Comparison of ENCODE assay signal across 23 cellular contexts in genomic region chr3:110494728-110495127, GRCh38.
"Had no signal": no experiment of that assay in that cellular context is flagged by ENCODE, and none has a peak within 500 bp of the region (broad histone marks: within the 10 kb centered on the region; RNA-seq: fewer than 3 reads in every experiment).

No MANE protein-coding gene starts in this region.

- H3K27ac ChIP-seq: brain microvascular endothelial cell, cardiac muscle cell, VCaP had no signal

- DNase-seq: activated CD4-positive, alpha-beta memory T cell treated with anti-CD3 and anti-CD28 coated beads, Interleukin-2, amount 10 ng/mL, durations not matched to agents 7 days and 5 days; activated CD4-positive, alpha-beta T cell treated with anti-CD3 and anti-CD28 coated beads, Interleukin-2, amount 10 ng/mL, durations not matched to agents 7 days and 5 days; activated CD4-positive, CD25-positive, alpha-beta regulatory T cell; activated gamma-delta T cell treated with Interleukin-2 at 50 U/mL for 16 hours; activated naive CD4-positive, alpha-beta T cell treated with anti-CD3 and anti-CD28 coated beads, Interleukin-2, amount 10 ng/mL, durations not matched to agents 7 days and 5 days; activated naive CD8-positive, alpha-beta T cell treated with anti-CD3 and anti-CD28 coated beads for 36 hours; activated T-cell treated with anti-CD3 and anti-CD28 coated beads for 4 hours; activated T-cell treated with anti-CD3 and anti-CD28 coated beads, Interleukin-2, amount 50 U/mL, for 48 hours; brain microvascular endothelial cell; Karpas-422; NCI-H146; NCI-H187 treated with DMSO at 0.1 percent for 48 hours; NCI-H2171; NCI-H2227 treated with DMSO at 0.1 percent for 48 hours; NCI-H446 treated with DMSO at 0.1 percent for 48 hours; NCI-H524 treated with DMSO at 0.1 percent for 48 hours; NCI-H748 treated with DMSO at 0.1 percent for 48 hours; SIG-M5; T-helper 17 cell; T1000 had no signal

- H3K36me3 ChIP-seq: brain microvascular endothelial cell, cardiac muscle cell had no signal

- ATAC-seq: activated T-helper 17 cell treated with anti-CD3 and anti-CD28 coated beads, Interleukin-2, amount 50 U/mL, for 72 hours; T-helper 17 cell had no signal

- H3K4me3 ChIP-seq: cardiac muscle cell had no signal

- H3K27me3 ChIP-seq: brain microvascular endothelial cell, cardiac muscle cell had no signal
